17 cellular contexts compared by ENCODE assay signal in the genomic region with DNA sequence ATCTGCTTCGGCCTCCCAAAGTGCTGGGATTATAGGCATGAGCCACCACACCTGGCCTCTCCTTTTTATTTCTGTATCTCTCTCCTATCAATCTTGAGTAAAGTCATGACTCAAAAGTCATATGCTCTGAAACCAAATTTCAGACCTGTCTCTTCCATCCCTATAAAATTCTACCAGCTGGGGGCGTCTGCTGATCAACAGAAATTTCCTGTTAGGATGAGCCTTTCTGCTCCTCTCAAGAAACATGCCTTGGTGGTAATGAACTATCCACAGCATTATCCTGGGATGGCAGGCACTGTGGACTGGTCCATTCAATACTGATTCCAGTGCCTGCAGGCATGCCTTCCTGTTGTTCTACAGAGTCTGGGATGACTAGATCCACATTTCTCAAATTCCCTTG.
A peak's percentile ranks its signal among the peaks of the same experiment; 100 is the strongest.
DNase-seq lines count a peak whose midpoint lies in the region; ATAC-seq, FAIRE-seq and TF ChIP-seq lines count a peak whose summit lies in the region.
"Had no signal": no experiment of that assay in that cellular context is flagged by ENCODE, and none has a peak within 500 bp of the region (broad histone marks: within the 10 kb centered on the region; RNA-seq: fewer than 3 reads in every experiment).

No MANE protein-coding gene starts in this region.

- no peak overlapping the region for H3K4me2 ChIP-seq in OCI-LY7 (ENCODE audit: low read length)

- POLR2A ChIA-PET in OCI-LY7 (lab: Charles Lee): no interaction called here

- H3K4me3 ChIP-seq in OCI-LY7 (ENCODE audit: low read depth, low read length, poor library complexity, severe bottlenecking): no peak overlapping the region
- no peak overlapping the region for H3K4me3 ChIP-seq in kidney (ENCODE audit: low read length in 2 of 2)
- H3K4me3 ChIP-seq: HAP-1, left lung, SJCRH30 had no signal

- intact Hi-C loops in OCI-LY7 (cut with micrococcal nuclease; ENCODE audit: unreplicated experiment) (no loop called here), kidney (cut with DNase I) (no loop called here)

- H3K9me3 ChIP-seq in OCI-LY7 (ENCODE audit: low read length) (no peaks in the 10 kb centered on the region), kidney (ENCODE audit: control insufficient read depth in 1 of 2, low read length in 2 of 2) (no peaks in the 10 kb centered on the region)
- H3K9me3 ChIP-seq: HAP-1, left lung, SJCRH30 had no signal

- TF ChIP-seq CTCF in OCI-LY7 (conservative IDR thresholded peaks at IDR 0.05; ENCODE audit: low read length) (peak; percentile 54; the same call in 1 of the 2 replicates), kidney (IDR thresholded peaks at IDR 0.05; ENCODE audit: borderline replicate concordance, extremely low read depth, insufficient read depth) (peak; percentile 21)

- H3K27ac ChIP-seq in OCI-LY7 (ENCODE audit: low read depth, low read length, poor library complexity, severe bottlenecking) (no peak overlapping the region), kidney (ENCODE audit: low read depth in 2 of 2, low read length in 2 of 2) (no peak overlapping the region)
- H3K27ac ChIP-seq: left lung, SJCRH30 had no signal

- no TSS peak for BruUV-seq in OCI-LY7 (replicated peaks; lab: Mats Ljungman, UMichigan)

- ATAC-seq in HG03378 (IDR thresholded peaks at IDR 0.05; ENCODE audit: unreplicated experiment) (no peak), HG03442 (IDR thresholded peaks at IDR 0.05; ENCODE audit: unreplicated experiment) (no peak)
- ATAC-seq: CD8-positive, alpha-beta T cell; left lung; natural killer cell; sciatic nerve had no signal

- H3K9me2 ChIP-seq in OCI-LY7 (ENCODE audit: insufficient read depth, low read length): no peaks in the 10 kb centered on the region

- CTCF ChIA-PET in OCI-LY7 (lab: Charles Lee; ENCODE audit: unreplicated experiment): no interaction called here

- DNase-seq in DMS53 (lab: John Stamatoyannopoulos, UW): peak; percentile 81
- peak; percentile 1 for DNase-seq in HPDE6-E6E7 (ENCODE audit: extremely low spot score)
- DNase-seq in OCI-LY7 (ENCODE audit: low spot score): no peak
- DNase-seq in kidney: no peak
- no peak for DNase-seq in 8988T
- DNase-seq: activated T-cell treated with anti-CD3 and anti-CD28 coated beads, Interleukin-2, amount 50 U/mL, for 1 hour; amniotic stem cell; CD8-positive, alpha-beta T cell; left lung; natural killer cell; NCI-H1930 had no signal

- H3K4me1 ChIP-seq in OCI-LY7 (ENCODE audit: insufficient read depth, low read length, poor library complexity, severe bottlenecking) (no peaks in the 10 kb centered on the region), kidney (ENCODE audit: control insufficient read depth in 1 of 2, insufficient read depth in 1 of 2, low read depth in 1 of 2, low read length in 2 of 2) (no peaks in the 10 kb centered on the region)
- H3K4me1 ChIP-seq: HAP-1, left lung, SJCRH30 had no signal

- H4K20me1 ChIP-seq in OCI-LY7 (ENCODE audit: insufficient read depth, low read length): no peaks in the 10 kb centered on the region

- H3K36me3 ChIP-seq in OCI-LY7 (ENCODE audit: insufficient read depth, low read length) (no peaks in the 10 kb centered on the region), kidney (ENCODE audit: control insufficient read depth in 1 of 2, insufficient read depth in 2 of 2, low read length in 2 of 2) (no peaks in the 10 kb centered on the region)
- H3K36me3 ChIP-seq: HAP-1, left lung, SJCRH30 had no signal

- H3K79me2 ChIP-seq in OCI-LY7 (ENCODE audit: insufficient read depth, low read depth, low read length): no peaks in the 10 kb centered on the region

- FAIRE-seq in kidney (lab: Jason Lieb, UNC): no peak
- FAIRE-seq: GM12891 had no signal

- no peak overlapping the region for H2AFZ ChIP-seq in OCI-LY7 (ENCODE audit: low read length)

- H3K9ac ChIP-seq in kidney (ENCODE audit: low read length in 2 of 2): no peak overlapping the region

Comparison
In these comparisons a context has a peak if more than half of its experiments do, and no peak if none do; other contexts are left out.
1. DNase-seq: peak in DMS53 (single experiment) and HPDE6-E6E7 (single experiment); none in OCI-LY7 (single experiment), kidney (single experiment) and 8988T (single experiment).